Comparison of ENCODE assay signal across 8 cellular contexts in the genomic region with DNA sequence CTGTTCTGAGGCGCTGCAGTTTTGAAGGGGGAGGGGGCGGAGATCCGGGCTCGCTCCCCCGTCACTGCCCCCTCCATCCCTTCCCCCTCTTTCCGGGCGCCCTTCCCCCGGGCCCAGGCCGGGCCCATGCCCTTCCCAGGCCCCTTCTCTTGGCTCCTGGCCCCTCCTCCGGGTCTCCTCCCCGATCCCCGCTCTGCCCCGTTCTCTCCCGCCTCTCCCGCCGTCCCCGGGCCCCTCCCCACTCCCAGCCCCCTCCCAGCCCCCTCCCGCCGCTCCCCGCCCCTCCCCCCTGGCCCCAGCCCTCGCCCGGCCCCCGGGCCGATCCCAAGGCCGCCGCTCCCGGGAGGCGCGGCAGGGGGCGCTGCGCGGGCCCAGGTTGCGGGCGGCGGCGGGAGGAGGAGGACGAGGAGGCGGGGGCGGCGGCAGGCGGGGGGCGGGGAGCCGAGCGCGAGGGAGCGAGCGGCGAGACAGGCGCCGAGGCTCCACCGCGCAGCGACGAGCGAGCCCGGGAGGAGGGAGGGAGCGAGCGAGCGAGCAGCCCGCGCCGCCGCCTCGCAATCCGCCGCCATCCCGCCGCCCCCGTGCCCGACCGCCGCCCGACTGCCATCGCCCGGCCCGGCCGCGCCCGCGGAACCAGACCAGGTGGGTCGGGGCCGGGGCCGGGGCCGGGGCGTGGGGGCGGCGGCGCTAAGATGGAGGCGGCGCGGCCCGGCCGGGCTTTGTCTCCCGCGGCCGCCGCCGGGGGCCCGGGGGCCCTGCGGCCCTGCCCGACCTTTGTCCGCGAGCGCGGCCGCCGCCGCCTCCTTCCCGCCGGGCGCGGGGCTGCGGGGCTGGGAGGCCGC. TPM values are rescaled to one million over a fixed set of nuclear protein-coding genes. Genes with fewer than 3 reads are reported as not detected.
DNase-seq lines count a peak whose midpoint lies in the region; ATAC-seq lines count a peak whose summit lies in the region.

A gene (plus strand): TSS at position 465 of the 842 bp plus-strand sequence. CDS start 36,059 bp downstream, outside the sequence.

- no peak within 1 kb of the TSS for H3K23ac ChIP-seq in mesenchymal stem cell (ENCODE audit: low read length in 2 of 2)

- peak within 1 kb of the TSS; percentile 88 for H2BK15ac ChIP-seq in mesenchymal stem cell (ENCODE audit: low read depth, poor library complexity, severe bottlenecking)

- H4K91ac ChIP-seq in mesenchymal stem cell (ENCODE audit: low read length), result peak within 1 kb of the TSS; percentile 87

- H2AK5ac ChIP-seq in mesenchymal stem cell (ENCODE audit: low read length, severe bottlenecking), result peak within 1 kb of the TSS; percentile 7

- peak; percentile 96 for DNase-seq in AG08396 (ENCODE audit: low spot score)
- peak; percentile 98 for DNase-seq in NCI-H82 (lab: John Stamatoyannopoulos, UW)
- DNase-seq in activated CD8-positive, alpha-beta memory T cell treated with anti-CD3 and anti-CD28 coated beads for 48 hours (ENCODE audit: low read depth in 2 of 3, low spot score in 2 of 3), result peak; percentile 57 to 76 (median 72)
- DNase-seq in mesenchymal stem cell, result peak; percentile 82
- peak; percentile 78 for DNase-seq in stimulated activated CD8-positive, alpha-beta memory T cell treated with anti-CD3 and anti-CD28 coated beads, Interleukin-12 subunit alpha, Interleukin-12 subunit beta, amount 100 ng/mL, for 4 hours (ENCODE audit: low read depth)

- no peak within 1 kb of the TSS for H2BK12ac ChIP-seq in mesenchymal stem cell (ENCODE audit: low read length in 2 of 2)

- peak within 1 kb of the TSS; percentile 96 for H2BK120ac ChIP-seq in mesenchymal stem cell (ENCODE audit: low read depth, low read length)

- H3K9ac ChIP-seq in endocrine pancreas (ENCODE audit: control insufficient read depth, insufficient read depth, low read length) (peak within 1 kb of the TSS; percentile 79), mesenchymal stem cell (ENCODE audit: low read length) (peak within 1 kb of the TSS; percentile 94)

- H3K4me2 ChIP-seq in mesenchymal stem cell (ENCODE audit: low read length, poor library complexity, severe bottlenecking), result peak within 1 kb of the TSS; percentile 90

- H2AFZ ChIP-seq in mesenchymal stem cell (ENCODE audit: low read depth, low read length), result no peak within 1 kb of the TSS

- H3K27me3 ChIP-seq in endocrine pancreas (ENCODE audit: control insufficient read depth, insufficient read depth, low read length) (no peaks in the 10 kb centered on the region), mesenchymal stem cell (ENCODE audit: control insufficient read depth in 1 of 2, insufficient read depth in 1 of 2, low read length in 2 of 2) (no peaks in the 10 kb centered on the region)

- peak within 1 kb of the TSS; percentile 93 for H3K27ac ChIP-seq in mesenchymal stem cell (ENCODE audit: low read length, poor library complexity, severe bottlenecking)

- H3K36me3 ChIP-seq in endocrine pancreas (ENCODE audit: control insufficient read depth, insufficient read depth, low read length) (no peaks in the 10 kb centered on the region), mesenchymal stem cell (ENCODE audit: control insufficient read depth in 1 of 2, insufficient read depth in 2 of 2, low read depth in 1 of 2, low read length in 2 of 2) (peaks cover 2 to 5% of the 10 kb centered on the region in 2 experiments)

- no peaks in the 10 kb centered on the region for H3K4me1 ChIP-seq in endocrine pancreas (ENCODE audit: control insufficient read depth, insufficient read depth, low read length)
- H3K4me1 ChIP-seq in mesenchymal stem cell (ENCODE audit: control insufficient read depth, insufficient read depth, low read depth, low read length), result peaks cover 21% of the 10 kb centered on the region

- peak within 1 kb of the TSS; percentile 79 to 87 for H3K18ac ChIP-seq in mesenchymal stem cell (ENCODE audit: low read depth in 1 of 2, low read length in 2 of 2)

- H3K4ac ChIP-seq in mesenchymal stem cell (ENCODE audit: low read depth in 1 of 2, low read length in 2 of 2), result peak within 1 kb of the TSS; percentile 28 to 85

- H3K79me1 ChIP-seq in mesenchymal stem cell (replicated peaks; ENCODE audit: low read length, poor library complexity, severe bottlenecking), result no peaks in the 10 kb centered on the region

- H3K9me3 ChIP-seq in endocrine pancreas (ENCODE audit: control insufficient read depth, low read length) (no peaks in the 10 kb centered on the region), mesenchymal stem cell (ENCODE audit: control insufficient read depth, low read length) (no peaks in the 10 kb centered on the region)

- peak within 1 kb of the TSS; percentile 97 for H2BK5ac ChIP-seq in mesenchymal stem cell (ENCODE audit: low read depth, low read length, poor library complexity, severe bottlenecking)

- ATAC-seq in GM19023 (IDR thresholded peaks at IDR 0.05; ENCODE audit: unreplicated experiment), result peak; percentile 46
- peak; percentile 58 for ATAC-seq in HG03354 (IDR thresholded peaks at IDR 0.05; ENCODE audit: poor library complexity, severe bottlenecking, unreplicated experiment)

- 4% methylated on average over 37 of the region's 114 CpGs for WGBS in mesenchymal stem cell

- peak within 1 kb of the TSS; percentile 66 for H4K8ac ChIP-seq in mesenchymal stem cell (ENCODE audit: low read length)

- H3K4me3 ChIP-seq in endocrine pancreas (ENCODE audit: control insufficient read depth, insufficient read depth, low read length), result peak within 1 kb of the TSS; percentile 88
- peak within 1 kb of the TSS; percentile 76 to 88 for H3K4me3 ChIP-seq in mesenchymal stem cell (ENCODE audit: insufficient read depth in 1 of 2, low read depth in 1 of 2, low read length in 2 of 2)

- peak within 1 kb of the TSS in 1 of 2 experiments; percentile 82 for H3K14ac ChIP-seq in mesenchymal stem cell (ENCODE audit: low read length in 2 of 2)

RNA-seq across cellular contexts. Expression of the gene that starts here (rescaled TPM):
- polyA plus RNA-seq in mesenchymal stem cell (2013, experiment 1 of 2), result 55.8 TPM
- 53.6 TPM for polyA plus RNA-seq in mesenchymal stem cell (2013, experiment 2 of 2)

Comparison
In these comparisons a context has a peak if more than half of its experiments do, and no peak if none do; other contexts are left out.
1. Peak in every context shown above with its lines: DNase-seq, ATAC-seq, H3K4me3 ChIP-seq and H3K27ac ChIP-seq.